Comparison of ENCODE assay signal across 22 cellular contexts in genomic region chr4:73660808-73661207, GRCh38. TPM values are rescaled to one million over a fixed set of nuclear protein-coding genes. Genes with fewer than 3 reads are reported as not detected.
DNase-seq lines count a peak whose midpoint lies in the region; ATAC-seq, FAIRE-seq and TF ChIP-seq lines count a peak whose summit lies in the region.
"Had no signal": no experiment of that assay in that cellular context is flagged by ENCODE, and none has a peak within 500 bp of the region (broad histone marks: within the 10 kb centered on the region; RNA-seq: fewer than 3 reads in every experiment).

No MANE protein-coding gene starts in this region.

- H3K79me2 ChIP-seq in ACC112 (ENCODE audit: control insufficient read depth, insufficient read depth, low read length, unreplicated experiment) (no peaks in the 10 kb centered on the region), astrocyte (ENCODE audit: insufficient read depth, low read length) (no peaks in the 10 kb centered on the region), neural progenitor cell (ENCODE audit: low read depth) (no peaks in the 10 kb centered on the region)

- H3K4me3 Mint-ChIP-seq in astrocyte (ENCODE audit: unreplicated experiment) (no peak overlapping the region), osteocyte (ENCODE audit: unreplicated experiment) (no peak overlapping the region), neural progenitor cell (no peak overlapping the region)
- H3K4me3 Mint-ChIP-seq in activated CD8-positive, alpha-beta T cell treated with anti-CD3 and anti-CD28 coated beads for 36 hours, result no peak overlapping the region
- H3K4me3 Mint-ChIP-seq: CD4-positive, CD25-positive, alpha-beta regulatory T cell; HFFc6; IgD-negative memory B cell had no signal

- H3K56ac ChIP-seq in IMR-90 (ENCODE audit: extremely low read depth, insufficient read depth, low read length), result peak overlapping the region; percentile 19; the same call in 1 of the 2 replicates

- no peak overlapping the region for H2BK5ac ChIP-seq in IMR-90 (ENCODE audit: low read depth, low read length, poor library complexity, severe bottlenecking)

- peak overlapping the region; percentile 87; the same call in 2 of the 3 replicates for H2BK15ac ChIP-seq in IMR-90 (ENCODE audit: low read depth, low read length)

- H2AFZ ChIP-seq in ACC112 (ENCODE audit: low read length, unreplicated experiment) (no peak overlapping the region), IMR-90 (replicated peaks; ENCODE audit: low read length, poor library complexity) (no peak overlapping the region), astrocyte (ENCODE audit: low read depth, low read length) (no peak overlapping the region), neural progenitor cell (replicated peaks) (no peak overlapping the region)

- H3K4ac ChIP-seq in IMR-90 (ENCODE audit: low read depth, low read length), result peak overlapping the region; percentile 78

- H3K23ac ChIP-seq in IMR-90 (ENCODE audit: low read depth, low read length), result 0 out of 2 replicates have a peak overlapping the region, but pooled peaks have one; percentile 62

- no peak for TF ChIP-seq CTCF in IMR-90 (conservative IDR thresholded peaks at IDR 0.05; ENCODE audit: low read depth, low read length)
- TF ChIP-seq CTCF in astrocyte (IDR thresholded peaks at IDR 0.05; ENCODE audit: insufficient read depth, low read depth, low read length), result no peak
- TF ChIP-seq CTCF in osteocyte (IDR thresholded peaks at IDR 0.05), result no peak
- no peak for TF ChIP-seq CTCF in neural progenitor cell (IDR thresholded peaks at IDR 0.05)
- TF ChIP-seq CTCF in activated CD8-positive, alpha-beta T cell treated with anti-CD3 and anti-CD28 coated beads for 36 hours (IDR thresholded peaks at IDR 0.05), result no peak
- no peak for TF ChIP-seq CTCF in Peyer's patch (IDR thresholded peaks at IDR 0.05)

- H2BK20ac ChIP-seq in IMR-90 (ENCODE audit: low read depth, low read length), result peak overlapping the region; percentile 69

- peaks cover 4% of the 10 kb centered on the region; the same call in 1 of the 2 replicates for H3K9me1 ChIP-seq in IMR-90 (ENCODE audit: insufficient read depth, low read length)

- H3K27ac ChIP-seq in ACC112 (ENCODE audit: low read depth, low read length) (peak overlapping the region; percentile 93), IMR-90 (ENCODE audit: insufficient read depth, low read length) (no peak overlapping the region), astrocyte (ENCODE audit: low read depth, low read length) (no peak overlapping the region), neural progenitor cell (no peak overlapping the region), Peyer's patch (no peak overlapping the region)
- H3K27ac ChIP-seq: BLaER1 had no signal

- intact Hi-C loops in IMR-90 (cut with micrococcal nuclease), result loop anchor here (1.0 to 5.0 kb wide), 3 partner anchors 377 to 651 kb away; partner anchors contain the start of genes ANKRD17 and CXCL3
- intact Hi-C loops in activated CD8-positive, alpha-beta T cell treated with anti-CD3 and anti-CD28 coated beads for 36 hours (cut with micrococcal nuclease), result loop anchor here (5.0 kb wide), 1 partner anchor 471 kb away; no protein-coding TSS in a partner anchor

- no peak for FAIRE-seq in astrocyte (lab: Jason Lieb, UNC)
- FAIRE-seq: D721Med, GM18507 had no signal

- no peak for ATAC-seq in IMR-90 (ENCODE audit: low read depth)
- ATAC-seq in activated CD8-positive, alpha-beta T cell treated with anti-CD3 and anti-CD28 coated beads for 36 hours, result no peak

- H3K27me3 Mint-ChIP-seq in astrocyte (ENCODE audit: low read depth, unreplicated experiment) (no peaks in the 10 kb centered on the region), osteocyte (ENCODE audit: unreplicated experiment) (no peaks in the 10 kb centered on the region), neural progenitor cell (ENCODE audit: insufficient read depth, low read depth) (no peaks in the 10 kb centered on the region)
- peaks cover 4% of the 10 kb centered on the region for H3K27me3 Mint-ChIP-seq in activated CD8-positive, alpha-beta T cell treated with anti-CD3 and anti-CD28 coated beads for 36 hours

- H3K36me3 ChIP-seq in ACC112 (ENCODE audit: insufficient read depth, low read length) (no peaks in the 10 kb centered on the region), IMR-90 (ENCODE audit: control insufficient read depth, insufficient read depth, low read length) (no peaks in the 10 kb centered on the region), astrocyte (ENCODE audit: insufficient read depth, low read length) (no peaks in the 10 kb centered on the region), neural progenitor cell (no peaks in the 10 kb centered on the region), Peyer's patch (no peaks in the 10 kb centered on the region)
- H3K36me3 ChIP-seq: BLaER1, HAP-1 had no signal

- CTCF ChIA-PET in IMR-90 (lab: Yijun Ruan, JAX), result interaction anchor here (1.0 to 2.0 kb wide), 4 partner anchors 15 to 474 kb away, joined by 3 to 7 read pairs (median 4); no protein-coding TSS in a partner anchor
- CTCF ChIA-PET in activated CD8-positive, alpha-beta T cell treated with anti-CD3 and anti-CD28 coated beads for 36 hours (lab: Charles Lee), result interaction anchor here (3.7 to 3.9 kb wide), 2 partner anchors 7 to 473 kb away, joined by 16 to 20 read pairs; no protein-coding TSS in a partner anchor

- H3K9me3 Mint-ChIP-seq in astrocyte (ENCODE audit: unreplicated experiment) (no peaks in the 10 kb centered on the region), osteocyte (ENCODE audit: unreplicated experiment) (no peaks in the 10 kb centered on the region), neural progenitor cell (peaks cover 4% of the 10 kb centered on the region)
- H3K9me3 Mint-ChIP-seq in activated CD8-positive, alpha-beta T cell treated with anti-CD3 and anti-CD28 coated beads for 36 hours, result no peaks in the 10 kb centered on the region
- H3K9me3 Mint-ChIP-seq: HFFc6, IgD-negative memory B cell had no signal

- peak overlapping the region; percentile 43; the same call in 1 of the 2 replicates for H3K18ac ChIP-seq in IMR-90 (ENCODE audit: low read depth, low read length)

- peaks cover 48% of the 10 kb centered on the region for H3K4me1 ChIP-seq in ACC112 (ENCODE audit: control insufficient read depth, insufficient read depth, low read length, unreplicated experiment)
- H3K4me1 ChIP-seq in IMR-90 (ENCODE audit: control insufficient read depth, insufficient read depth, low read length), result peaks cover 6% of the 10 kb centered on the region
- peaks cover 15% of the 10 kb centered on the region for H3K4me1 ChIP-seq in astrocyte (ENCODE audit: insufficient read depth, low read length)
- H3K4me1 ChIP-seq in neural progenitor cell, result no peaks in the 10 kb centered on the region
- H3K4me1 ChIP-seq in Peyer's patch, result no peaks in the 10 kb centered on the region
- H3K4me1 ChIP-seq: BLaER1, HAP-1 had no signal

- in situ Hi-C loops in IMR-90 (cut with MboI; ENCODE audit: low sequenced_read_pairs), result loop anchor here (5.0 to 25.0 kb wide), 4 partner anchors 261 to 651 kb away; partner anchors contain the start of genes CXCL3 and EPGN

- H3K4me2 ChIP-seq in IMR-90 (ENCODE audit: low read depth, low read length) (no peak overlapping the region), astrocyte (ENCODE audit: low read length) (no peak overlapping the region), neural progenitor cell (no peak overlapping the region)
- H3K4me2 ChIP-seq: BLaER1 had no signal

- H4K5ac ChIP-seq in IMR-90 (ENCODE audit: low read depth, low read length), result no peak overlapping the region; the same call in 1 of the 2 replicates

- H3K9ac ChIP-seq in IMR-90 (ENCODE audit: low read depth, low read length), result no peak overlapping the region
- H3K9ac ChIP-seq in astrocyte (ENCODE audit: low read length), result no peak overlapping the region
- no peak overlapping the region for H3K9ac ChIP-seq in neural progenitor cell
- H3K9ac ChIP-seq: BLaER1 had no signal

- H3K27me3 ChIP-seq in ACC112 (ENCODE audit: insufficient read depth, low read length) (no peaks in the 10 kb centered on the region), IMR-90 (ENCODE audit: control insufficient read depth, insufficient read depth, low read length) (no peaks in the 10 kb centered on the region), astrocyte (ENCODE audit: insufficient read depth, low read length) (no peaks in the 10 kb centered on the region), neural progenitor cell (no peaks in the 10 kb centered on the region), Peyer's patch (no peaks in the 10 kb centered on the region)
- H3K27me3 ChIP-seq: BLaER1 had no signal

- TF ChIP-seq POLR2A in IMR-90 (IDR thresholded peaks at IDR 0.05; ENCODE audit: low read depth, low read length) (no peak), Peyer's patch (IDR thresholded peaks at IDR 0.05) (no peak)

- no peak for DNase-seq in IMR-90
- no peak for DNase-seq in astrocyte (ENCODE audit: low read depth)
- no peak for DNase-seq in osteocyte (ENCODE audit: extremely low spot score, unreplicated experiment)
- DNase-seq in neural progenitor cell (ENCODE audit: low spot score), result no peak
- no peak for DNase-seq in activated CD8-positive, alpha-beta T cell treated with anti-CD3 and anti-CD28 coated beads for 36 hours
- no peak for DNase-seq in Peyer's patch
- DNase-seq: CD4-positive, CD25-positive, alpha-beta regulatory T cell; NCI-H1092; NCI-H1436 treated with DMSO at 0.1 percent for 48 hours; NCI-H2029; NCI-H446; NCI-H524 treated with DMSO at 0.1 percent for 48 hours; NCI-H774; Right ventricle myocardium superior had no signal

- TF ChIP-seq RAD21 in IMR-90 (IDR thresholded peaks at IDR 0.05; ENCODE audit: low read length), result no peak

- H3K9me3 ChIP-seq in IMR-90 (ENCODE audit: control insufficient read depth, insufficient read depth, low read length) (no peaks in the 10 kb centered on the region), astrocyte (ENCODE audit: insufficient read depth, low read depth, low read length) (no peaks in the 10 kb centered on the region), neural progenitor cell (ENCODE audit: low read depth) (no peaks in the 10 kb centered on the region), Peyer's patch (no peaks in the 10 kb centered on the region)
- H3K9me3 ChIP-seq: BLaER1, HAP-1 had no signal

- H3K4me3 ChIP-seq in ACC112 (ENCODE audit: low read depth, low read length), result no peak overlapping the region
- no peak overlapping the region for H3K4me3 ChIP-seq in IMR-90 (ENCODE audit: insufficient read depth, low read depth, low read length)
- no peak overlapping the region for H3K4me3 ChIP-seq in astrocyte (ENCODE audit: insufficient read depth, low read depth, low read length)
- no peak overlapping the region for H3K4me3 ChIP-seq in neural progenitor cell
- no peak overlapping the region for H3K4me3 ChIP-seq in Peyer's patch
- H3K4me3 ChIP-seq: BLaER1, HAP-1 had no signal

- H3K27ac Mint-ChIP-seq in astrocyte (ENCODE audit: unreplicated experiment) (peak overlapping the region; percentile 80), osteocyte (ENCODE audit: unreplicated experiment) (peak overlapping the region; percentile 68), neural progenitor cell (no peak overlapping the region)
- H3K27ac Mint-ChIP-seq in activated CD8-positive, alpha-beta T cell treated with anti-CD3 and anti-CD28 coated beads for 36 hours, result no peak overlapping the region
- H3K27ac Mint-ChIP-seq: CD4-positive, CD25-positive, alpha-beta regulatory T cell had no signal

- peak overlapping the region; percentile 41 to 81; a peak in 3 of 4 replicates for H4K8ac ChIP-seq in IMR-90 (ENCODE audit: low read depth in 2 of 2, low read length in 2 of 2)

- peak overlapping the region; percentile 63 for H2AK5ac ChIP-seq in IMR-90 (ENCODE audit: low read depth, low read length)

- H2BK120ac ChIP-seq in IMR-90 (ENCODE audit: low read depth, low read length), result peak overlapping the region; percentile 82

- H3K79me1 ChIP-seq in IMR-90 (ENCODE audit: low read depth in 1 of 2, low read length in 2 of 2), result no peaks in the 10 kb centered on the region

- H3K36me3 Mint-ChIP-seq in astrocyte (ENCODE audit: low read depth, unreplicated experiment), result no peaks in the 10 kb centered on the region
- H3K36me3 Mint-ChIP-seq in osteocyte (ENCODE audit: unreplicated experiment), result no peaks in the 10 kb centered on the region
- no peaks in the 10 kb centered on the region for H3K36me3 Mint-ChIP-seq in neural progenitor cell
- H3K36me3 Mint-ChIP-seq in activated CD8-positive, alpha-beta T cell treated with anti-CD3 and anti-CD28 coated beads for 36 hours (ENCODE audit: low read depth), result no peaks in the 10 kb centered on the region
- H3K36me3 Mint-ChIP-seq: CD4-positive, CD25-positive, alpha-beta regulatory T cell; IgD-negative memory B cell had no signal

- WGBS in IMR-90 (ENCODE audit: extremely low coverage in 2 of 2, insufficient read length in 1 of 2), 2 experiments, result no CpG with 5 or more reads among the region's 3 CpGs

- H3F3A ChIP-seq in neural progenitor cell (ENCODE audit: low read depth), result no peaks in the 10 kb centered on the region

- H4K91ac ChIP-seq in IMR-90 (ENCODE audit: insufficient read depth, low read depth, low read length), result peak overlapping the region; percentile 59

- peaks cover 27% of the 10 kb centered on the region for H3K4me1 Mint-ChIP-seq in astrocyte (ENCODE audit: low read depth, unreplicated experiment)
- H3K4me1 Mint-ChIP-seq in osteocyte (ENCODE audit: unreplicated experiment), result peaks cover 62% of the 10 kb centered on the region
- H3K4me1 Mint-ChIP-seq in neural progenitor cell, result no peaks in the 10 kb centered on the region
- H3K4me1 Mint-ChIP-seq in activated CD8-positive, alpha-beta T cell treated with anti-CD3 and anti-CD28 coated beads for 36 hours (ENCODE audit: low read depth), result peaks cover 3% of the 10 kb centered on the region
- H3K4me1 Mint-ChIP-seq: CD4-positive, CD25-positive, alpha-beta regulatory T cell had no signal

- no peak overlapping the region for H2AK9ac ChIP-seq in IMR-90 (replicated peaks; ENCODE audit: low read depth, low read length, poor library complexity)

- dilution Hi-C loops in IMR-90 (cut with HindIII; ENCODE audit: low sequenced_read_pairs, unreplicated experiment), result no loop called here

- H4K20me1 ChIP-seq in IMR-90 (ENCODE audit: insufficient read depth, low read length), result no peaks in the 10 kb centered on the region
- no peaks in the 10 kb centered on the region for H4K20me1 ChIP-seq in astrocyte (ENCODE audit: insufficient read depth, low read length)
- H4K20me1 ChIP-seq in neural progenitor cell (ENCODE audit: low read depth), result no peaks in the 10 kb centered on the region
- H4K20me1 ChIP-seq: BLaER1 had no signal

- BruUV-seq in IMR-90 (replicated peaks; lab: Mats Ljungman, UMichigan), result no TSS peak

- POLR2A ChIA-PET in IMR-90 (lab: Charles Lee; ENCODE audit: unreplicated experiment), result no interaction called here
- POLR2A ChIA-PET in activated CD8-positive, alpha-beta T cell treated with anti-CD3 and anti-CD28 coated beads for 36 hours (lab: Charles Lee), result no interaction called here

- no peak overlapping the region for H3K14ac ChIP-seq in IMR-90 (replicated peaks; ENCODE audit: low read depth, low read length)

RNA-seq across cellular contexts. Expression of gene RASSF6, which starts 40.6 kb away (rescaled TPM):
- not detected in 2 replicates for total RNA-seq in IMR-90 (2012; rRNA removed)
- polyA plus RNA-seq in IMR-90 (2012; rRNA removed), result not detected in 2 replicates
- polyA plus RNA-seq in IMR-90 (2012; cell fraction: cytosol; rRNA removed), result under 0.01 TPM in 1 of 2 replicates, not detected in the other
- polyA plus RNA-seq in IMR-90 (2012; cell fraction: nucleus; rRNA removed; ENCODE audit: low replicate concordance), result not detected in 2 replicates
- 0.07 and 0.14 TPM in 2 replicates for total RNA-seq in astrocyte
- total RNA-seq in osteocyte, result not detected in 2 replicates
- total RNA-seq in neural progenitor cell (ENCODE audit: low replicate concordance), result not detected in 2 replicates
- not detected for total RNA-seq in activated CD8-positive, alpha-beta T cell treated with anti-CD3 and anti-CD28 coated beads for 36 hours
- 10 to 100 TPM; 37.3 to 48.7 (median 41.6) TPM for total RNA-seq in Peyer's patch
- total RNA-seq: CD4-positive, CD25-positive, alpha-beta regulatory T cell; HFFc6; Right ventricle myocardium superior; SK-MEL-5 had no signal

Comparison
In these comparisons a context has a peak if more than half of its experiments do, and no peak if none do; other contexts are left out.
1. H3K27ac Mint-ChIP-seq: peak in astrocyte (single experiment) and osteocyte (single experiment); none in neural progenitor cell (single experiment) and activated CD8-positive, alpha-beta T cell treated with anti-CD3 and anti-CD28 coated beads for 36 hours (single experiment).
2. RNA of gene RASSF6, which starts 40.6 kb away (total RNA-seq): 37.3 to 48.7 TPM in Peyer's patch; 0.07 to 0.14 TPM in astrocyte, not detected in IMR-90, not detected in osteocyte, not detected in neural progenitor cell and not detected in activated CD8-positive, alpha-beta T cell treated with anti-CD3 and anti-CD28 coated beads for 36 hours; every median in the first group is over 10 times any median in the second.